Comparison of ENCODE assay signal across 15 cellular contexts in genomic region chr2:132752421-132753206, GRCh38.
DNase-seq lines count a peak whose midpoint lies in the region; ATAC-seq, FAIRE-seq and TF ChIP-seq lines count a peak whose summit lies in the region.
"Had no signal": no experiment of that assay in that cellular context is flagged by ENCODE, and none has a peak within 500 bp of the region (broad histone marks: within the 10 kb centered on the region; RNA-seq: fewer than 3 reads in every experiment).

No MANE protein-coding gene starts in this region.

- TF ChIP-seq EP300 in SK-N-SH (IDR thresholded peaks at IDR 0.05; ENCODE audit: borderline replicate concordance in 1 of 2, low read depth in 1 of 2, low read length in 1 of 2) (no peak), esophagus muscularis mucosa (IDR thresholded peaks at IDR 0.05) (no peak)

- no peak overlapping the region for H2AFZ ChIP-seq in SK-N-SH (ENCODE audit: low read depth)
- H2AFZ ChIP-seq: GM23338 had no signal

- H3K27ac ChIP-seq in SK-N-SH (ENCODE audit: low read depth in 2 of 2, low read length in 1 of 2) = no peak overlapping the region
- H3K27ac ChIP-seq in SK-N-MC = no peak overlapping the region
- no peak overlapping the region for H3K27ac ChIP-seq in esophagus muscularis mucosa (replicated peaks in 1 of 4)
- H3K27ac ChIP-seq in kidney (ENCODE audit: low read depth in 2 of 2, low read length in 2 of 2) = no peak overlapping the region
- H3K27ac ChIP-seq: 22Rv1, BLaER1 had no signal

- H4K20me1 ChIP-seq in SK-N-SH (ENCODE audit: insufficient read depth) = no peaks in the 10 kb centered on the region
- H4K20me1 ChIP-seq: BLaER1 had no signal

- TF ChIP-seq CTCF in SK-N-SH (IDR thresholded peaks at IDR 0.05) = no peak
- TF ChIP-seq CTCF in esophagus muscularis mucosa (IDR thresholded peaks at IDR 0.05) = no peak
- no peak for TF ChIP-seq CTCF in kidney (IDR thresholded peaks at IDR 0.05; ENCODE audit: borderline replicate concordance, extremely low read depth, insufficient read depth)

- H3K9ac ChIP-seq in SK-N-SH (no peak overlapping the region), SK-N-MC (ENCODE audit: insufficient read length) (no peak overlapping the region), kidney (ENCODE audit: low read length in 2 of 2) (no peak overlapping the region)
- H3K9ac ChIP-seq: BLaER1 had no signal

- 85% methylated on average over 5 of the region's 5 CpGs for WGBS in SK-N-SH (ENCODE audit: low lambda C conversion rate)
- WGBS in esophagus muscularis mucosa = 77% methylated on average over 5 of the region's 5 CpGs

- no peaks in the 10 kb centered on the region for H3K27me3 ChIP-seq in SK-N-SH (ENCODE audit: insufficient read depth)
- H3K27me3 ChIP-seq in esophagus muscularis mucosa = no peaks in the 10 kb centered on the region
- H3K27me3 ChIP-seq: BLaER1 had no signal

- no peaks in the 10 kb centered on the region for H3K9me3 ChIP-seq in SK-N-SH
- no peaks in the 10 kb centered on the region for H3K9me3 ChIP-seq in SK-N-MC (ENCODE audit: low read depth, low read length)
- H3K9me3 ChIP-seq in esophagus muscularis mucosa = no peaks in the 10 kb centered on the region
- no peaks in the 10 kb centered on the region for H3K9me3 ChIP-seq in kidney (ENCODE audit: control insufficient read depth in 1 of 2, low read length in 2 of 2)
- H3K9me3 ChIP-seq: BLaER1 had no signal

- no peak for ATAC-seq in SK-N-SH treated with all-trans-retinoic acid at 6 μM for 48 hours
- ATAC-seq: GM23338 had no signal

- no peak for DNase-seq in SK-N-SH
- peak; percentile 22 for DNase-seq in SK-N-MC (ENCODE audit: low read depth, low spot score)
- DNase-seq in esophagus muscularis mucosa (ENCODE audit: extremely low spot score) = peak; percentile 31
- no peak for DNase-seq in kidney
- no peak for DNase-seq in COLO668 (lab: John Stamatoyannopoulos, UW; ENCODE audit: unreplicated experiment)
- DNase-seq in central memory CD4-positive, alpha-beta T cell = no peak
- DNase-seq: AML-193; CD8-positive, alpha-beta memory T cell; H7 had no signal

- FAIRE-seq in kidney (lab: Jason Lieb, UNC) = no peak
- FAIRE-seq: G401.6, GM12891 had no signal

- H3K79me2 ChIP-seq in SK-N-SH (ENCODE audit: insufficient read depth) = no peaks in the 10 kb centered on the region

- no peak overlapping the region for H3K4me2 ChIP-seq in SK-N-SH
- H3K4me2 ChIP-seq: BLaER1, GM23338 had no signal

- POLR2A ChIA-PET in SK-N-SH (lab: Yijun Ruan, JAX) = no interaction called here

- CTCF ChIA-PET in SK-N-SH (lab: Yijun Ruan, JAX) = no interaction called here

- no peaks in the 10 kb centered on the region for H3K9me2 ChIP-seq in SK-N-SH

- peaks cover 3% of the 10 kb centered on the region for H3F3A ChIP-seq in SK-N-SH (replicated peaks; ENCODE audit: insufficient read depth)

- intact Hi-C loops in esophagus muscularis mucosa (cut with DNase I) = no loop called here
- intact Hi-C loops in kidney (cut with DNase I) = no loop called here

- H3K4me3 ChIP-seq in SK-N-SH (ENCODE audit: low read depth in 2 of 2, low read length in 1 of 2) (no peak overlapping the region), SK-N-MC (no peak overlapping the region), esophagus muscularis mucosa (no peak overlapping the region), kidney (ENCODE audit: low read length in 2 of 2) (no peak overlapping the region)
- H3K4me3 ChIP-seq: BLaER1, GM23338 had no signal

- H3K4me1 ChIP-seq in SK-N-SH (ENCODE audit: control insufficient read depth in 1 of 2, insufficient read depth in 2 of 2, low read depth in 1 of 2, low read length in 1 of 2) = peaks cover 3 to 16% of the 10 kb centered on the region in 2 experiments; a peak in 2 of 4 replicates
- H3K4me1 ChIP-seq in esophagus muscularis mucosa = no peaks in the 10 kb centered on the region
- H3K4me1 ChIP-seq in kidney (ENCODE audit: control insufficient read depth in 1 of 2, insufficient read depth in 1 of 2, low read depth in 1 of 2, low read length in 2 of 2) = no peaks in the 10 kb centered on the region

- no peak for TF ChIP-seq POLR2A in esophagus muscularis mucosa (IDR thresholded peaks at IDR 0.05; ENCODE audit: low read depth)

- H3K36me3 ChIP-seq in SK-N-SH (replicated peaks in 1 of 2; ENCODE audit: control insufficient read depth in 1 of 2, insufficient read depth in 2 of 2, low read length in 1 of 2) = no peaks in the 10 kb centered on the region
- no peaks in the 10 kb centered on the region for H3K36me3 ChIP-seq in SK-N-MC (ENCODE audit: insufficient read depth, low read length)
- no peaks in the 10 kb centered on the region for H3K36me3 ChIP-seq in esophagus muscularis mucosa
- H3K36me3 ChIP-seq in kidney (ENCODE audit: control insufficient read depth in 1 of 2, insufficient read depth in 2 of 2, low read length in 2 of 2) = no peaks in the 10 kb centered on the region
- H3K36me3 ChIP-seq: BLaER1 had no signal

- no peak for TF ChIP-seq RAD21 in SK-N-SH (IDR thresholded peaks at IDR 0.05; ENCODE audit: low read length)

TF ChIP-seq in SK-N-SH treated with all-trans-retinoic acid at 6 μM for 48 hours, 23 proteins besides CTCF, POLR2A, EP300 and RAD21:
- TF ChIP-seq ISL1 (CRISPR knock-in tag; IDR thresholded peaks at IDR 0.05) (peak; percentile 51), ZFP3 (CRISPR knock-in tag; IDR thresholded peaks at IDR 0.05) (no peak)

TF ChIP-seq in SK-N-SH, 30 proteins besides CTCF, POLR2A, EP300 and RAD21:
- TF ChIP-seq JUND (IDR thresholded peaks at IDR 0.05) (no peak), NFIC (IDR thresholded peaks at IDR 0.05; ENCODE audit: borderline replicate concordance) (no peak), SIN3A (IDR thresholded peaks at IDR 0.05; ENCODE audit: borderline replicate concordance, low read depth, low read length) (no peak), MEF2A (IDR thresholded peaks at IDR 0.05; ENCODE audit: borderline replicate concordance, low read depth) (no peak), GATA2 (CRISPR knock-in tag; IDR thresholded peaks at IDR 0.05) (no peak), EZH2phosphoT487 (IDR thresholded peaks at IDR 0.05; ENCODE audit: borderline replicate concordance, low read depth) (no peak)
TF ChIP-seq in SK-N-SH: peak in this region for 0.

Comparison
In these comparisons a context has a peak if more than half of its experiments do, and no peak if none do; other contexts are left out.
1. DNase-seq: peak in SK-N-MC (single experiment) and esophagus muscularis mucosa (single experiment); none in SK-N-SH (single experiment), kidney (single experiment), COLO668 (single experiment) and central memory CD4-positive, alpha-beta T cell (single experiment).